8 cellular contexts compared by ENCODE assay signal in genomic region chr7:129271500-129272355, GRCh38. TPM values are rescaled to one million over a fixed set of nuclear protein-coding genes. Genes with fewer than 3 reads are reported as not detected.
DNase-seq lines count a peak whose midpoint lies in the region; ATAC-seq and TF ChIP-seq lines count a peak whose summit lies in the region.

No MANE protein-coding gene starts in this region.

- H3K27ac Mint-ChIP-seq in activated CD4-positive, alpha-beta memory T cell treated with anti-CD3 and anti-CD28 coated beads for 36 hours: no peak overlapping the region
- peak overlapping the region; percentile 75 for H3K27ac Mint-ChIP-seq in endothelial cell (ENCODE audit: unreplicated experiment)

- H3K9me2 ChIP-seq in neural cell (ENCODE audit: insufficient read depth, low read length): no peaks in the 10 kb centered on the region

- H3K27ac ChIP-seq in C4-2B (no peak overlapping the region), neural cell (ENCODE audit: low read length) (no peak overlapping the region), tibial artery (no peak overlapping the region)

- ATAC-seq in GM21423 (IDR thresholded peaks at IDR 0.05; ENCODE audit: unreplicated experiment) (peak; percentile 64), GM21723 (IDR thresholded peaks at IDR 0.05; ENCODE audit: unreplicated experiment) (no peak)

- no peak overlapping the region for H2AFZ ChIP-seq in neural cell (ENCODE audit: low read depth, low read length)

- H3K9me3 Mint-ChIP-seq in activated CD4-positive, alpha-beta memory T cell treated with anti-CD3 and anti-CD28 coated beads for 36 hours: no peaks in the 10 kb centered on the region
- H3K9me3 Mint-ChIP-seq in endothelial cell (ENCODE audit: unreplicated experiment): no peaks in the 10 kb centered on the region

- DNase-seq in NCI-H446 (lab: John Stamatoyannopoulos, UW) (peak; percentile 39 to 40), endothelial cell (ENCODE audit: low spot score) (peak; percentile 69), tibial artery (peak in 1 of 2 donors; percentile 29)
- peak; percentile 71 for DNase-seq in activated CD4-positive, alpha-beta memory T cell treated with anti-CD3 and anti-CD28 coated beads for 36 hours

- H3K36me3 ChIP-seq in neural cell (ENCODE audit: insufficient read depth, low read length) (peaks cover 9% of the 10 kb centered on the region), tibial artery (peaks cover 0 to 8% (median 0%) of the 10 kb centered on the region in 3 donors)

- CTCF ChIA-PET in activated CD4-positive, alpha-beta memory T cell treated with anti-CD3 and anti-CD28 coated beads for 36 hours (lab: Charles Lee): interaction anchor here (0.6 to 10.0 kb wide), 31 partner anchors 9 to 388 kb away, joined by 3 to 318 read pairs (median 5); partner anchors contain the start of gene AHCYL2

- intact Hi-C loops in activated CD4-positive, alpha-beta memory T cell treated with anti-CD3 and anti-CD28 coated beads for 36 hours (cut with micrococcal nuclease): loop anchor here (1.0 kb wide), 2 partner anchors 47 to 53 kb away; no protein-coding TSS in a partner anchor
- intact Hi-C loops in tibial artery (cut with DNase I; ENCODE audit: low total_unique reads): loop anchor here (10.0 kb wide), 1 partner anchor 47 kb away; the partner anchor contains the start of gene AHCYL2

- H3K36me3 Mint-ChIP-seq in activated CD4-positive, alpha-beta memory T cell treated with anti-CD3 and anti-CD28 coated beads for 36 hours: peaks cover 4% of the 10 kb centered on the region
- peaks cover 9% of the 10 kb centered on the region for H3K36me3 Mint-ChIP-seq in endothelial cell (ENCODE audit: low read depth, unreplicated experiment)

- H3K9ac ChIP-seq in neural cell (ENCODE audit: low read length): no peak overlapping the region

- no peaks in the 10 kb centered on the region for H3K4me1 ChIP-seq in tibial artery

- H3K79me2 ChIP-seq in neural cell (replicated peaks; ENCODE audit: insufficient read depth, low read length): no peaks in the 10 kb centered on the region

- H3K27me3 ChIP-seq in neural cell (ENCODE audit: insufficient read depth, low read depth, low read length) (no peaks in the 10 kb centered on the region), tibial artery (no peaks in the 10 kb centered on the region)

- H3F3A ChIP-seq in neural cell (ENCODE audit: insufficient read depth, low read length, poor library complexity, severe bottlenecking): no peaks in the 10 kb centered on the region

- H3K4me1 Mint-ChIP-seq in activated CD4-positive, alpha-beta memory T cell treated with anti-CD3 and anti-CD28 coated beads for 36 hours (ENCODE audit: low read depth): peaks cover 6% of the 10 kb centered on the region
- H3K4me1 Mint-ChIP-seq in endothelial cell (ENCODE audit: unreplicated experiment): no peaks in the 10 kb centered on the region

- H3K4me3 ChIP-seq in neural cell (ENCODE audit: low read length): no peak overlapping the region
- H3K4me3 ChIP-seq in tibial artery: no peak overlapping the region

- H3K9me3 ChIP-seq in neural cell (ENCODE audit: low read length): peaks cover 12% of the 10 kb centered on the region
- H3K9me3 ChIP-seq in tibial artery: no peaks in the 10 kb centered on the region

- POLR2A ChIA-PET in activated CD4-positive, alpha-beta memory T cell treated with anti-CD3 and anti-CD28 coated beads for 36 hours (lab: Charles Lee): interaction anchor here (0.6 kb wide), 1 partner anchor 54 kb away, joined by 3 read pairs; no protein-coding TSS in a partner anchor

- no peaks in the 10 kb centered on the region for H3K27me3 Mint-ChIP-seq in activated CD4-positive, alpha-beta memory T cell treated with anti-CD3 and anti-CD28 coated beads for 36 hours
- H3K27me3 Mint-ChIP-seq in endothelial cell (ENCODE audit: unreplicated experiment): peaks cover 3% of the 10 kb centered on the region

- peak; percentile 80 for TF ChIP-seq CTCF in C4-2B (conservative IDR thresholded peaks at IDR 0.05)
- TF ChIP-seq CTCF in endothelial cell (IDR thresholded peaks at IDR 0.05; ENCODE audit: unreplicated experiment): peak; percentile 60
- peak; percentile 26 for TF ChIP-seq CTCF in neural cell (IDR thresholded peaks at IDR 0.05; ENCODE audit: poor library complexity, severe bottlenecking)
- peak; percentile 28 to 33 for TF ChIP-seq CTCF in tibial artery (IDR thresholded peaks at IDR 0.05)

- H3K4me2 ChIP-seq in neural cell (ENCODE audit: low read length): no peak overlapping the region

- TF ChIP-seq RAD21 in neural cell (conservative IDR thresholded peaks at IDR 0.05): no peak

- peak overlapping the region; percentile 54 for H3K4me3 Mint-ChIP-seq in activated CD4-positive, alpha-beta memory T cell treated with anti-CD3 and anti-CD28 coated beads for 36 hours
- H3K4me3 Mint-ChIP-seq in endothelial cell (ENCODE audit: unreplicated experiment): no peak overlapping the region

- H4K20me1 ChIP-seq in neural cell (ENCODE audit: insufficient read depth): no peaks in the 10 kb centered on the region

- no peak for TF ChIP-seq EP300 in neural cell (conservative IDR thresholded peaks at IDR 0.05; ENCODE audit: poor library complexity, severe bottlenecking)

TF ChIP-seq in neural cell, 6 proteins besides CTCF, POLR2A, EP300 and RAD21:
- no peak for TF ChIP-seq MXI1 (conservative IDR thresholded peaks at IDR 0.05; ENCODE audit: poor library complexity, severe bottlenecking)
- no peak for TF ChIP-seq TAF1 (IDR thresholded peaks at IDR 0.05; ENCODE audit: low read depth)
- no peak for TF ChIP-seq SMC3 (conservative IDR thresholded peaks at IDR 0.05; ENCODE audit: poor library complexity)
- TF ChIP-seq, protein P1, sequence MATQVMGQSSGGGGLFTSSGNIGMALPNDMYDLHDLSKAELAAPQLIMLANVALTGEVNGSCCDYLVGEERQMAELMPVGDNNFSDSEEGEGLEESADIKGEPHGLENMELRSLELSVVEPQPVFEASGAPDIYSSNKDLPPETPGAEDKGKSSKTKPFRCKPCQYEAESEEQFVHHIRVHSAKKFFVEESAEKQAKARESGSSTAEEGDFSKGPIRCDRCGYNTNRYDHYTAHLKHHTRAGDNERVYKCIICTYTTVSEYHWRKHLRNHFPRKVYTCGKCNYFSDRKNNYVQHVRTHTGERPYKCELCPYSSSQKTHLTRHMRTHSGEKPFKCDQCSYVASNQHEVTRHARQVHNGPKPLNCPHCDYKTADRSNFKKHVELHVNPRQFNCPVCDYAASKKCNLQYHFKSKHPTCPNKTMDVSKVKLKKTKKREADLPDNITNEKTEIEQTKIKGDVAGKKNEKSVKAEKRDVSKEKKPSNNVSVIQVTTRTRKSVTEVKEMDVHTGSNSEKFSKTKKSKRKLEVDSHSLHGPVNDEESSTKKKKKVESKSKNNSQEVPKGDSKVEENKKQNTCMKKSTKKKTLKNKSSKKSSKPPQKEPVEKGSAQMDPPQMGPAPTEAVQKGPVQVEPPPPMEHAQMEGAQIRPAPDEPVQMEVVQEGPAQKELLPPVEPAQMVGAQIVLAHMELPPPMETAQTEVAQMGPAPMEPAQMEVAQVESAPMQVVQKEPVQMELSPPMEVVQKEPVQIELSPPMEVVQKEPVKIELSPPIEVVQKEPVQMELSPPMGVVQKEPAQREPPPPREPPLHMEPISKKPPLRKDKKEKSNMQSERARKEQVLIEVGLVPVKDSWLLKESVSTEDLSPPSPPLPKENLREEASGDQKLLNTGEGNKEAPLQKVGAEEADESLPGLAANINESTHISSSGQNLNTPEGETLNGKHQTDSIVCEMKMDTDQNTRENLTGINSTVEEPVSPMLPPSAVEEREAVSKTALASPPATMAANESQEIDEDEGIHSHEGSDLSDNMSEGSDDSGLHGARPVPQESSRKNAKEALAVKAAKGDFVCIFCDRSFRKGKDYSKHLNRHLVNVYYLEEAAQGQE (IDR thresholded peaks at IDR 0.05; ENCODE audit: borderline replicate concordance): no peak
- TF ChIP-seq POLR2AphosphoS5 (IDR thresholded peaks at IDR 0.05): no peak
- no peak for TF ChIP-seq EZH2 (IDR thresholded peaks at IDR 0.05; ENCODE audit: borderline replicate concordance, insufficient read depth, low read length, poor library complexity, severe bottlenecking)

RNA-seq across cellular contexts. Expression of gene AHCYL2, which starts 46.9 kb away (rescaled TPM):
- total RNA-seq in activated CD4-positive, alpha-beta memory T cell treated with anti-CD3 and anti-CD28 coated beads for 36 hours: 10 to 100 TPM; 16.4 to 17.1 TPM
- total RNA-seq in endothelial cell (ENCODE audit: unreplicated experiment): 19.9 TPM
- polyA plus RNA-seq in neural cell: 38.8 and 39.9 TPM in 2 replicates
- polyA minus RNA-seq in neural cell: 51.9 and 64.6 TPM in 2 replicates

Comparison
In these comparisons a context has a peak if more than half of its experiments do, and no peak if none do; other contexts are left out.
1. CTCF ChIP-seq: peak in every context shown above with its lines; median percentile 80 in C4-2B; 60 in endothelial cell; 30 in tibial artery; 26 in neural cell.